ENCODE assay signal across 26 cellular contexts in the genomic region with DNA sequence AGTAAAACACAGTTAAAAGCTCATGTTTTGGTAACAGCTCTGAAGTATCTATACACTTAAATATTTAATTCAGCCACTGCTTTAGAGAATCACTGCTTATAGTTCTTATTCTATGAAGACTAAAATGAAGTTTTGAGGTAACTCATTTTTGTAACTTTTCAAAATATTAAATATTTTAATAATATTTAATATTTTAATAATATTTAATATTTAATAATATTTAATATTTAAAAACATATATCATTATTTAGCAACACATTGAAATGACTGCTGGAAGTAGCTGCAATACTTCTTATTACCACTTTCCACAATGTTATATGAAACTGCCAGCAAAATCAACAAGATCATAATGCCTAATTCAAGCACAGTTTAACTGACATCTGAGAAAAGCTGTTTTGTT.
"Had no signal": no experiment of that assay in that cellular context is flagged by ENCODE, and none has a peak within 500 bp of the region (broad histone marks: within the 10 kb centered on the region; RNA-seq: fewer than 3 reads in every experiment).

No MANE protein-coding gene starts in this region.

- DNase-seq: islet precursor cell; left ventricle myocardium inferior; mesendoderm; naive B cell; natural killer cell; nephron progenitor cell; ovary; posterior cingulate gyrus; retina; right cardiac atrium; spleen; stimulated activated CD4-positive, alpha-beta T cell treated with anti-CD3 and anti-CD28 coated beads, Interleukin-4, amount 100 ng/mL, for 24 hours; stimulated activated naive CD4-positive, alpha-beta T cell; tibial artery; trophoblast cell; uterus had no signal

- H3K4me3 ChIP-seq: hepatocyte, left ventricle myocardium inferior, lung, ovary, prostate gland, skin epidermis, spleen, suprapubic skin, thoracic aorta, tibial artery, uterus had no signal

- H3K27ac ChIP-seq: hepatocyte, left ventricle myocardium inferior, ovary, prostate gland, skin epidermis, spleen, suprapubic skin, thoracic aorta, tibial artery, uterus had no signal

- H3K9me3 ChIP-seq: left ventricle myocardium inferior, ovary, prostate gland, spleen, suprapubic skin, thoracic aorta, tibial artery, uterus had no signal

- H3K4me1 Mint-ChIP-seq: mesothelial cell of epicardium; naive B cell; natural killer cell; nephron progenitor cell; stimulated activated effector memory CD8-positive, alpha-beta T cell treated with anti-CD3 and anti-CD28 coated beads, Interleukin-12 subunit alpha, Interleukin-12 subunit beta, amount 100 ng/mL, for 72 hours had no signal

- ATAC-seq: natural killer cell; right cardiac atrium; sciatic nerve; stimulated activated effector memory CD8-positive, alpha-beta T cell treated with anti-CD3 and anti-CD28 coated beads, Interleukin-12 subunit alpha, Interleukin-12 subunit beta, amount 100 ng/mL, for 72 hours had no signal

- H3K4me3 Mint-ChIP-seq: mesothelial cell of epicardium; naive B cell; natural killer cell; nephron progenitor cell; stimulated activated effector memory CD8-positive, alpha-beta T cell treated with anti-CD3 and anti-CD28 coated beads, Interleukin-12 subunit alpha, Interleukin-12 subunit beta, amount 100 ng/mL, for 72 hours; stimulated activated naive CD8-positive, alpha-beta T cell treated with anti-CD3 and anti-CD28 coated beads, Interleukin-15, Interleukin-2, amounts not matched to agents 100 ng/mL and 50 ng/mL, for 24 hours had no signal

- H3K36me3 Mint-ChIP-seq: mesothelial cell of epicardium; naive B cell; natural killer cell; stimulated activated effector memory CD8-positive, alpha-beta T cell treated with anti-CD3 and anti-CD28 coated beads, Interleukin-12 subunit alpha, Interleukin-12 subunit beta, amount 100 ng/mL, for 72 hours had no signal

- H3K36me3 ChIP-seq: left ventricle myocardium inferior, ovary, prostate gland, spleen, suprapubic skin, thoracic aorta, tibial artery, uterus had no signal

- H3K27me3 Mint-ChIP-seq: stimulated activated naive CD8-positive, alpha-beta T cell treated with anti-CD3 and anti-CD28 coated beads, Interleukin-15, Interleukin-2, amounts not matched to agents 100 ng/mL and 50 ng/mL, for 24 hours had no signal

- H3K27ac Mint-ChIP-seq: mesothelial cell of epicardium; naive B cell; natural killer cell; nephron progenitor cell; stimulated activated effector memory CD8-positive, alpha-beta T cell treated with anti-CD3 and anti-CD28 coated beads, Interleukin-12 subunit alpha, Interleukin-12 subunit beta, amount 100 ng/mL, for 72 hours; stimulated activated naive CD8-positive, alpha-beta T cell treated with anti-CD3 and anti-CD28 coated beads, Interleukin-15, Interleukin-2, amounts not matched to agents 100 ng/mL and 50 ng/mL, for 24 hours had no signal

- H3K4me1 ChIP-seq: left ventricle myocardium inferior, prostate gland, spleen, suprapubic skin, tibial artery, uterus had no signal

- H3K9me3 Mint-ChIP-seq: natural killer cell; nephron progenitor cell; stimulated activated effector memory CD8-positive, alpha-beta T cell treated with anti-CD3 and anti-CD28 coated beads, Interleukin-12 subunit alpha, Interleukin-12 subunit beta, amount 100 ng/mL, for 72 hours; stimulated activated naive CD8-positive, alpha-beta T cell treated with anti-CD3 and anti-CD28 coated beads, Interleukin-15, Interleukin-2, amounts not matched to agents 100 ng/mL and 50 ng/mL, for 24 hours had no signal

- H3K27me3 ChIP-seq: hepatocyte, ovary, spleen, suprapubic skin, tibial artery, uterus had no signal
